Comparison of ENCODE assay signal across 10 cellular contexts in genomic region chr14:93045211-93045674, GRCh38.
DNase-seq lines count a peak whose midpoint lies in the region; ATAC-seq and TF ChIP-seq lines count a peak whose summit lies in the region.
"Had no signal": no experiment of that assay in that cellular context is flagged by ENCODE, and none has a peak within 500 bp of the region (broad histone marks: within the 10 kb centered on the region; RNA-seq: fewer than 3 reads in every experiment).

No MANE protein-coding gene starts in this region.

- no peaks in the 10 kb centered on the region for H3K9me2 ChIP-seq in GM23338 (ENCODE audit: insufficient read depth)

- H3K27me3 ChIP-seq in GM23338 (ENCODE audit: insufficient read depth) = no peaks in the 10 kb centered on the region
- no peaks in the 10 kb centered on the region for H3K27me3 ChIP-seq in sigmoid colon

- no peak overlapping the region for H3K4me2 ChIP-seq in GM23338

- H4K20me1 ChIP-seq in GM23338 (replicated peaks; ENCODE audit: insufficient read depth) = peaks cover 25% of the 10 kb centered on the region

- H3K4me3 ChIP-seq in GM23338 = no peak overlapping the region
- no peak overlapping the region for H3K4me3 ChIP-seq in fibroblast of villous mesenchyme (ENCODE audit: low read depth, low read length)
- no peak overlapping the region for H3K4me3 ChIP-seq in sigmoid colon

- intact Hi-C loops in sigmoid colon (cut with DNase I) = loop anchor here (5.0 kb wide), 1 partner anchor 63 kb away; no protein-coding TSS in a partner anchor

- H3K9me3 ChIP-seq in sigmoid colon = no peaks in the 10 kb centered on the region

- no peaks in the 10 kb centered on the region; the same call in 1 of the 3 replicates for H3K9me3 Mint-ChIP-seq in GM23338
- H3K9me3 Mint-ChIP-seq: nephron had no signal

- WGBS in sigmoid colon, 2 donors = 69 to 83% methylated on average over 9 of the region's 9 CpGs

- ATAC-seq in GM23338 (peak; percentile 58), HG03439 (IDR thresholded peaks at IDR 0.05; ENCODE audit: unreplicated experiment) (no peak), GM19467 (IDR thresholded peaks at IDR 0.05; ENCODE audit: unreplicated experiment) (no peak), GM18858 (IDR thresholded peaks at IDR 0.05; ENCODE audit: unreplicated experiment) (no peak)

- peak overlapping the region; percentile 3; the same call in 1 of the 2 replicates for H3K27ac ChIP-seq in GM23338 (ENCODE audit: low read depth)
- H3K27ac ChIP-seq in sigmoid colon = peak overlapping the region; percentile 4 to 94 (median 83)

- no peak for TF ChIP-seq CTCF in GM23338 (conservative IDR thresholded peaks at IDR 0.05; ENCODE audit: low read depth in 2 of 2)
- no peak for TF ChIP-seq CTCF in fibroblast of villous mesenchyme (IDR thresholded peaks at IDR 0.05; ENCODE audit: insufficient read depth, low read depth, low read length)
- no peak for TF ChIP-seq CTCF in sigmoid colon (IDR thresholded peaks at IDR 0.05)

- H3K36me3 ChIP-seq in GM23338 (ENCODE audit: insufficient read depth) (peaks cover 3% of the 10 kb centered on the region; the same call in 1 of the 2 replicates), sigmoid colon (no peaks in the 10 kb centered on the region)

- peaks cover 42% of the 10 kb centered on the region for H3K27me3 Mint-ChIP-seq in GM23338 (ENCODE audit: insufficient read depth, low read depth, poor library complexity)

- no peak overlapping the region for H2AFZ ChIP-seq in GM23338

- peaks cover 90% of the 10 kb centered on the region for H3K4me1 Mint-ChIP-seq in GM23338

- TF ChIP-seq POLR2A in sigmoid colon (IDR thresholded peaks at IDR 0.05) = no peak

- peaks cover 90% of the 10 kb centered on the region for H3K79me2 ChIP-seq in GM23338 (replicated peaks; ENCODE audit: insufficient read depth)

- TF ChIP-seq EP300 in sigmoid colon (IDR thresholded peaks at IDR 0.05) = no peak

- peaks cover 20% of the 10 kb centered on the region; the same call in 2 of the 3 replicates for H3K36me3 Mint-ChIP-seq in GM23338 (ENCODE audit: low read depth)

- peak overlapping the region; percentile 53; the same call in 1 of the 2 replicates for H3K27ac Mint-ChIP-seq in GM23338

- DNase-seq in GM23338 (ENCODE audit: low spot score) (peak; percentile 52), NCI-H69 (lab: John Stamatoyannopoulos, UW) (peak; percentile 64), fibroblast of villous mesenchyme (ENCODE audit: low read depth) (peak; percentile 18), sigmoid colon (no peak)
- no peak for DNase-seq in activated naive CD4-positive, alpha-beta T cell treated with anti-CD3 and anti-CD28 coated beads, Interleukin-2, amount 50 U/mL, for 16 hours
- DNase-seq: activated CD4-positive, alpha-beta T cell treated with anti-CD3 and anti-CD28 coated beads, Interleukin-2, amount 50 U/mL, for 48 hours had no signal

- H3F3A ChIP-seq in GM23338 (replicated peaks; ENCODE audit: low read depth) = 0 out of 2 replicates have a peak, but pooled peaks cover 4% of the 10 kb centered on the region

- H3K4me3 Mint-ChIP-seq in GM23338 = no peak overlapping the region
- H3K4me3 Mint-ChIP-seq: nephron had no signal

- H3K4me1 ChIP-seq in GM23338 (ENCODE audit: insufficient read depth) = peaks cover 66% of the 10 kb centered on the region
- H3K4me1 ChIP-seq in sigmoid colon = peaks cover 0 to 83% (median 62%) of the 10 kb centered on the region in 4 donors

TF ChIP-seq in GM23338, 12 proteins besides CTCF, POLR2A, EP300 and RAD21 (continues in another document):
- TF ChIP-seq EZH2phosphoT487 (IDR thresholded peaks at IDR 0.05; ENCODE audit: unreplicated experiment) (no peak), JUNB (IDR thresholded peaks at IDR 0.05; ENCODE audit: unreplicated experiment) (no peak), NANOG (IDR thresholded peaks at IDR 0.05; ENCODE audit: borderline replicate concordance) (no peak), REST (IDR thresholded peaks at IDR 0.05; ENCODE audit: unreplicated experiment) (no peak), ZNF114 (CRISPR knock-in tag; IDR thresholded peaks at IDR 0.05) (no peak), STAT1 (IDR thresholded peaks at IDR 0.05; ENCODE audit: unreplicated experiment) (no peak), EZH2 (IDR thresholded peaks at IDR 0.05; ENCODE audit: low read depth, unreplicated experiment) (no peak), ZNF331 (CRISPR knock-in tag; IDR thresholded peaks at IDR 0.05; ENCODE audit: low read depth) (no peak), ETS1 (IDR thresholded peaks at IDR 0.05) (no peak)

Comparison
In these comparisons a context has a peak if more than half of its experiments do, and no peak if none do; other contexts are left out.
1. DNase-seq: peak in GM23338 (single experiment), NCI-H69 (single experiment) and fibroblast of villous mesenchyme (single experiment); none in sigmoid colon (single experiment) and activated naive CD4-positive, alpha-beta T cell treated with anti-CD3 and anti-CD28 coated beads, Interleukin-2, amount 50 U/mL, for 16 hours (single experiment).